ENCODE assay signal across 14 cellular contexts in genomic region chr17:32385971-32386370, GRCh38. TPM values are rescaled to one million over a fixed set of nuclear protein-coding genes. Genes with fewer than 3 reads are reported as not detected.
A peak's percentile ranks its signal among the peaks of the same experiment; 100 is the strongest.
DNase-seq lines count a peak whose midpoint lies in the region; ATAC-seq and TF ChIP-seq lines count a peak whose summit lies in the region.
"Had no signal": no experiment of that assay in that cellular context is flagged by ENCODE, and none has a peak within 500 bp of the region (broad histone marks: within the 10 kb centered on the region; RNA-seq: fewer than 3 reads in every experiment).

No MANE protein-coding gene starts in this region.

- H3K4me3 ChIP-seq in body of pancreas (no peak overlapping the region), neural progenitor cell (no peak overlapping the region)
- H3K4me3 ChIP-seq: GM12878, GM23248 had no signal

- H3K9me3 ChIP-seq in body of pancreas = no peaks in the 10 kb centered on the region
- H3K9me3 ChIP-seq in neural progenitor cell (ENCODE audit: low read depth) = no peaks in the 10 kb centered on the region

- H3K27ac ChIP-seq in body of pancreas (no peak overlapping the region), neural progenitor cell (peak overlapping the region; percentile 49)
- H3K27ac ChIP-seq: GM23248 had no signal

- H3K9me3 Mint-ChIP-seq in natural killer cell (no peaks in the 10 kb centered on the region), neural progenitor cell (no peaks in the 10 kb centered on the region), osteocyte (ENCODE audit: unreplicated experiment) (no peaks in the 10 kb centered on the region)
- no peaks in the 10 kb centered on the region for H3K9me3 Mint-ChIP-seq in natural killer cell treated with Interleukin-12 subunit alpha and Interleukin-12 subunit beta and Interleukin-15 and Interleukin-18, amount 100 ng/mL, for 72 hours
- H3K9me3 Mint-ChIP-seq: CD4-positive, alpha-beta T cell had no signal

- H3K79me2 ChIP-seq in neural progenitor cell (ENCODE audit: low read depth) = no peaks in the 10 kb centered on the region

- intact Hi-C loops in natural killer cell (cut with micrococcal nuclease) = no loop called here
- intact Hi-C loops in body of pancreas (cut with DNase I) = no loop called here

- TF ChIP-seq CTCF in natural killer cell (IDR thresholded peaks at IDR 0.05) (no peak), body of pancreas (IDR thresholded peaks at IDR 0.05) (no peak), neural progenitor cell (IDR thresholded peaks at IDR 0.05) (no peak), osteocyte (IDR thresholded peaks at IDR 0.05) (no peak)

- no peak overlapping the region for H3K4me2 ChIP-seq in neural progenitor cell

- no peaks in the 10 kb centered on the region for H3K27me3 Mint-ChIP-seq in natural killer cell (ENCODE audit: low read depth in 2 of 2)
- H3K27me3 Mint-ChIP-seq in natural killer cell treated with Interleukin-12 subunit alpha and Interleukin-12 subunit beta and Interleukin-15 and Interleukin-18, amount 100 ng/mL, for 72 hours = no peaks in the 10 kb centered on the region
- peaks cover 2% of the 10 kb centered on the region for H3K27me3 Mint-ChIP-seq in neural progenitor cell (ENCODE audit: insufficient read depth, low read depth)
- H3K27me3 Mint-ChIP-seq in osteocyte (ENCODE audit: unreplicated experiment) = no peaks in the 10 kb centered on the region
- H3K27me3 Mint-ChIP-seq: B cell; CD4-positive, alpha-beta T cell had no signal

- no peaks in the 10 kb centered on the region for H4K20me1 ChIP-seq in neural progenitor cell (ENCODE audit: low read depth)

- H3K4me1 Mint-ChIP-seq in natural killer cell = peaks cover 22 to 25% of the 10 kb centered on the region in 2 donors
- peaks cover 7 to 21% of the 10 kb centered on the region in 2 donors for H3K4me1 Mint-ChIP-seq in natural killer cell treated with Interleukin-12 subunit alpha and Interleukin-12 subunit beta and Interleukin-15 and Interleukin-18, amount 100 ng/mL, for 72 hours (ENCODE audit: low read depth in 2 of 2)
- H3K4me1 Mint-ChIP-seq in neural progenitor cell = no peaks in the 10 kb centered on the region
- H3K4me1 Mint-ChIP-seq in osteocyte (ENCODE audit: unreplicated experiment) = no peaks in the 10 kb centered on the region
- H3K4me1 Mint-ChIP-seq: B cell had no signal

- no peak for TF ChIP-seq POLR2A in body of pancreas (IDR thresholded peaks at IDR 0.05)

- peaks cover 0 to 1% of the 10 kb centered on the region in 2 donors for H3K36me3 ChIP-seq in body of pancreas (replicated peaks in 1 of 2; ENCODE audit: insufficient read depth in 1 of 2, low read depth in 2 of 2)
- H3K36me3 ChIP-seq in neural progenitor cell = peaks cover 4% of the 10 kb centered on the region

- H3K36me3 Mint-ChIP-seq in natural killer cell (peaks cover 12% of the 10 kb centered on the region), neural progenitor cell (peaks cover 9% of the 10 kb centered on the region), osteocyte (ENCODE audit: unreplicated experiment) (peaks cover 27% of the 10 kb centered on the region)
- peaks cover 7% of the 10 kb centered on the region for H3K36me3 Mint-ChIP-seq in natural killer cell treated with Interleukin-12 subunit alpha and Interleukin-12 subunit beta and Interleukin-15 and Interleukin-18, amount 100 ng/mL, for 72 hours

- H3K4me3 Mint-ChIP-seq in natural killer cell (no peak overlapping the region), neural progenitor cell (no peak overlapping the region), osteocyte (ENCODE audit: unreplicated experiment) (no peak overlapping the region)
- no peak overlapping the region for H3K4me3 Mint-ChIP-seq in natural killer cell treated with Interleukin-12 subunit alpha and Interleukin-12 subunit beta and Interleukin-15 and Interleukin-18, amount 100 ng/mL, for 72 hours
- H3K4me3 Mint-ChIP-seq: B cell; CD4-positive, alpha-beta T cell had no signal

- H3K9ac ChIP-seq in neural progenitor cell = no peak overlapping the region
- H3K9ac ChIP-seq: GM23248 had no signal

- H3K27ac Mint-ChIP-seq in natural killer cell = peak overlapping the region; percentile 3 to 64
- peak overlapping the region in 1 of 2 donors; percentile 13 for H3K27ac Mint-ChIP-seq in natural killer cell treated with Interleukin-12 subunit alpha and Interleukin-12 subunit beta and Interleukin-15 and Interleukin-18, amount 100 ng/mL, for 72 hours
- H3K27ac Mint-ChIP-seq in neural progenitor cell = no peak overlapping the region
- no peak overlapping the region for H3K27ac Mint-ChIP-seq in osteocyte (ENCODE audit: unreplicated experiment)
- H3K27ac Mint-ChIP-seq: B cell; CD4-positive, alpha-beta T cell had no signal

- 53 to 58% methylated on average over 5 of the region's 5 CpGs for WGBS in body of pancreas, 2 donors

- no peak for DNase-seq in natural killer cell
- DNase-seq in natural killer cell treated with Interleukin-12 subunit alpha and Interleukin-12 subunit beta and Interleukin-15 and Interleukin-18, amount 100 ng/mL, for 72 hours (ENCODE audit: low spot score) = no peak
- no peak for DNase-seq in body of pancreas
- no peak for DNase-seq in neural progenitor cell (ENCODE audit: low spot score)
- no peak for DNase-seq in osteocyte (ENCODE audit: extremely low spot score, unreplicated experiment)
- DNase-seq: C1 segment of cervical spinal cord; CD4-positive, alpha-beta T cell; DMS79; GM23248; H7 had no signal

- H3K4me1 ChIP-seq in body of pancreas (peaks cover 8% of the 10 kb centered on the region), neural progenitor cell (no peaks in the 10 kb centered on the region)

- H3K27me3 ChIP-seq in body of pancreas (no peaks in the 10 kb centered on the region), neural progenitor cell (no peaks in the 10 kb centered on the region)

- ATAC-seq in natural killer cell = no peak
- ATAC-seq in natural killer cell treated with Interleukin-12 subunit alpha and Interleukin-12 subunit beta and Interleukin-15 and Interleukin-18, amount 100 ng/mL, for 72 hours = no peak
- ATAC-seq in body of pancreas = peak; percentile 33
- no peak for ATAC-seq in HG02571 (IDR thresholded peaks at IDR 0.05; ENCODE audit: unreplicated experiment)
- no peak for ATAC-seq in HG03045 (IDR thresholded peaks at IDR 0.05; ENCODE audit: unreplicated experiment)
- ATAC-seq: GM12878 had no signal

- peaks cover 41% of the 10 kb centered on the region for H3F3A ChIP-seq in neural progenitor cell (ENCODE audit: low read depth)

- H2AFZ ChIP-seq in neural progenitor cell (replicated peaks) = no peak overlapping the region
- H2AFZ ChIP-seq: GM23248 had no signal

RNA-seq across cellular contexts. Expression of gene ZNF207, which starts 36.0 kb away (rescaled TPM):
- total RNA-seq in natural killer cell (100 to 1,000 TPM; 378 to 444 (median 428) TPM), body of pancreas (10 to 100 TPM; 82.5 to 95.6 TPM), neural progenitor cell (ENCODE audit: low replicate concordance) (214 and 304 TPM in 2 replicates), osteocyte (144 and 153 TPM in 2 replicates)
- 100 to 1,000 TPM; 311 to 319 TPM for total RNA-seq in natural killer cell treated with Interleukin-12 subunit alpha and Interleukin-12 subunit beta and Interleukin-15 and Interleukin-18, amount 100 ng/mL, for 72 hours

RNA-seq across cellular contexts. Expression of gene C17orf75, which starts 44.0 kb away (rescaled TPM):
- total RNA-seq in natural killer cell (10 to 100 TPM; 12.7 to 18.8 (median 13.3) TPM), body of pancreas (10 to 100 TPM in 1 of 2 donors, 1 to 10 TPM in 1; 7.6 to 15.6 TPM), neural progenitor cell (ENCODE audit: low replicate concordance) (38.2 and 57.4 TPM in 2 replicates), osteocyte (19.4 and 20.9 TPM in 2 replicates)
- 10 to 100 TPM; 23.2 to 24.5 TPM for total RNA-seq in natural killer cell treated with Interleukin-12 subunit alpha and Interleukin-12 subunit beta and Interleukin-15 and Interleukin-18, amount 100 ng/mL, for 72 hours

RNA-seq across cellular contexts. Expression of gene PSMD11, which starts 58.3 kb away (rescaled TPM):
- total RNA-seq in natural killer cell = 100 to 1,000 TPM in 2 of 3 donors, 10 to 100 TPM in 1; 83.4 to 108 (median 105) TPM
- total RNA-seq in natural killer cell treated with Interleukin-12 subunit alpha and Interleukin-12 subunit beta and Interleukin-15 and Interleukin-18, amount 100 ng/mL, for 72 hours = 100 to 1,000 TPM; 179 to 203 TPM
- total RNA-seq in body of pancreas = 10 to 100 TPM; 18.9 to 24.7 TPM
- 74.5 and 101 TPM in 2 replicates for total RNA-seq in neural progenitor cell (ENCODE audit: low replicate concordance)
- 81.6 and 85.0 TPM in 2 replicates for total RNA-seq in osteocyte

Comparison
In these comparisons a context has a peak if more than half of its experiments do, and no peak if none do; other contexts are left out.
1. H3K27ac Mint-ChIP-seq: peak in natural killer cell (2 of 2); none in neural progenitor cell (single experiment) and osteocyte (single experiment).